6 cellular contexts compared by ENCODE assay signal in genomic region chr7:99379693-99380031, GRCh38. TPM values are rescaled to one million over a fixed set of nuclear protein-coding genes. Genes with fewer than 3 reads are reported as not detected.
DNase-seq lines count a peak whose midpoint lies in the region; ATAC-seq, FAIRE-seq and TF ChIP-seq lines count a peak whose summit lies in the region.
"Not testable (repeated sequence)": the region's sequence is repeated elsewhere in the genome, so short reads cannot be mapped to it uniquely, and the experiment has no call there.

No MANE protein-coding gene starts in this region.

- peaks cover 15% of the 10 kb centered on the region for H3K36me3 Mint-ChIP-seq in natural killer cell treated with Interleukin-12 subunit alpha and Interleukin-12 subunit beta and Interleukin-15 and Interleukin-18, amount 100 ng/mL, for 72 hours

- POLR2A ChIA-PET in GM12878 (lab: Charles Lee), result interaction anchor here (0.5 to 2.8 kb wide), 5 partner anchors 15 to 814 kb away, joined by 3 to 51 read pairs (median 4); partner anchors contain the start of genes BUD31 and PDAP1

- not testable (repeated sequence) for H4K20me1 ChIP-seq in DOHH2 (ENCODE audit: control insufficient read depth, insufficient read depth, low read depth, low read length); GM12878 (ENCODE audit: control insufficient read depth, insufficient read depth)
- peaks cover 11% of the 10 kb centered on the region; the same call in 1 of the 2 replicates for H4K20me1 ChIP-seq in SU-DHL-6 (ENCODE audit: low read depth, low read length)

- H3K36me3 ChIP-seq in DOHH2 (ENCODE audit: control insufficient read depth, low read length), result peaks cover 60% of the 10 kb centered on the region
- H3K36me3 ChIP-seq in SU-DHL-6 (ENCODE audit: low read length); testis (ENCODE audit: low read depth, missing control alignments): not testable (repeated sequence)
- H3K36me3 ChIP-seq in GM12878 (ENCODE audit: control insufficient read depth in 2 of 2, insufficient read depth in 2 of 2, low read length in 1 of 2), result peaks cover 3 to 10% of the 10 kb centered on the region in 2 experiments

- peak overlapping the region; percentile 94 to 96 for H3K27ac Mint-ChIP-seq in natural killer cell treated with Interleukin-12 subunit alpha and Interleukin-12 subunit beta and Interleukin-15 and Interleukin-18, amount 100 ng/mL, for 72 hours

- CTCF ChIA-PET in GM12878 (lab: Yijun Ruan, JAX), result interaction anchor here (1.0 to 1.7 kb wide), 3 partner anchors 14 to 29 kb away, joined by 4 to 5 read pairs (median 4); partner anchors contain the start of genes BUD31 and PDAP1

- not testable (repeated sequence) for TF ChIP-seq CTCF in DOHH2 (IDR thresholded peaks at IDR 0.05; ENCODE audit: low read depth, low read length, poor library complexity, severe bottlenecking); SU-DHL-6 (IDR thresholded peaks at IDR 0.05; ENCODE audit: insufficient read depth, low read length, poor library complexity, severe bottlenecking); GM12878 (IDR thresholded peaks at IDR 0.05 in 2 of 3, conservative IDR thresholded peaks at IDR 0.05 in 1 of 3; ENCODE audit: control insufficient read depth in 2 of 3, extremely low read depth in 1 of 3, insufficient read depth in 1 of 3, low read depth in 3 of 3, low read length in 3 of 3); testis (IDR thresholded peaks at IDR 0.05)

- H3K9me3 ChIP-seq in DOHH2 (ENCODE audit: control insufficient read depth, insufficient read depth, low read length); SU-DHL-6 (ENCODE audit: insufficient read depth, low read length); GM12878 (replicated peaks; ENCODE audit: control insufficient read depth, insufficient read depth, low read length); testis: not testable (repeated sequence)

- peaks cover 88% of the 10 kb centered on the region for H3K4me1 ChIP-seq in DOHH2 (ENCODE audit: control insufficient read depth, low read length)
- peaks cover 45% of the 10 kb centered on the region for H3K4me1 ChIP-seq in GM12878 (ENCODE audit: control insufficient read depth, insufficient read depth, low read length)
- peaks cover 21% of the 10 kb centered on the region for H3K4me1 ChIP-seq in testis

- H3K4me3 ChIP-seq in DOHH2 (ENCODE audit: low read length) (peak overlapping the region; percentile 74), SU-DHL-6 (ENCODE audit: insufficient read depth, low read length, poor library complexity, severe bottlenecking) (peak overlapping the region; percentile 2), GM12878 (peak overlapping the region; percentile 64)
- H3K4me3 ChIP-seq in testis, result not testable (repeated sequence)

- H3F3A ChIP-seq in DOHH2 (ENCODE audit: control insufficient read depth, insufficient read depth) (peaks cover 41% of the 10 kb centered on the region), SU-DHL-6 (ENCODE audit: insufficient read depth) (peaks cover 30% of the 10 kb centered on the region)

- H3K9me2 ChIP-seq in DOHH2 (replicated peaks; ENCODE audit: control insufficient read depth, low read length); SU-DHL-6 (replicated peaks; ENCODE audit: insufficient read depth, low read length): not testable (repeated sequence)

- not testable (repeated sequence) for TF ChIP-seq RAD21 in GM12878 (IDR thresholded peaks at IDR 0.05; ENCODE audit: insufficient read depth, low read depth, low read length)

- TSS peak; percentile 96 for BruUV-seq in GM12878 (replicated peaks; lab: Mats Ljungman, UMichigan)

- H3K4me1 Mint-ChIP-seq in natural killer cell treated with Interleukin-12 subunit alpha and Interleukin-12 subunit beta and Interleukin-15 and Interleukin-18, amount 100 ng/mL, for 72 hours (ENCODE audit: low read depth in 2 of 2), result peaks cover 38 to 41% of the 10 kb centered on the region in 2 donors

- not testable (repeated sequence) for H3K9me3 Mint-ChIP-seq in natural killer cell treated with Interleukin-12 subunit alpha and Interleukin-12 subunit beta and Interleukin-15 and Interleukin-18, amount 100 ng/mL, for 72 hours

- H3K79me2 ChIP-seq in DOHH2 (ENCODE audit: control insufficient read depth, low read length) (peaks cover 86% of the 10 kb centered on the region), SU-DHL-6 (ENCODE audit: insufficient read depth, low read length) (peaks cover 90% of the 10 kb centered on the region), GM12878 (ENCODE audit: control insufficient read depth, insufficient read depth, low read length) (peaks cover 82% of the 10 kb centered on the region)

- ATAC-seq in GM12878, result peak; percentile 6
- ATAC-seq in Right ventricle myocardium inferior; natural killer cell treated with Interleukin-12 subunit alpha and Interleukin-12 subunit beta and Interleukin-15 and Interleukin-18, amount 100 ng/mL, for 72 hours: not testable (repeated sequence)

- RAD21 ChIA-PET in GM12878 (lab: Charles Lee; ENCODE audit: unreplicated experiment), result interaction anchor here (1.8 to 2.3 kb wide), 2 partner anchors 27 to 30 kb away, joined by 7 to 15 read pairs; partner anchors contain the start of genes BUD31 and PDAP1

- in situ Hi-C loops in GM12878 (cut with MboI), result not testable (repeated sequence)

- H3K9ac ChIP-seq in SU-DHL-6 (ENCODE audit: low read length) (peak overlapping the region; percentile 54), GM12878 (ENCODE audit: control insufficient read depth, insufficient read depth, low read length) (peak overlapping the region; percentile 95)

- SMC1A ChIA-PET in GM12878 (lab: Charles Lee; ENCODE audit: uncharacterized antibody, unreplicated experiment), result interaction anchor here (2.7 kb wide), 1 partner anchor 29 kb away, joined by 20 read pairs; the partner anchor contains the start of genes BUD31 and PDAP1

- TF ChIP-seq POLR2A in GM12878 (IDR thresholded peaks at IDR 0.05; ENCODE audit: low read depth, low read length); testis (IDR thresholded peaks at IDR 0.05): not testable (repeated sequence)

- H3K27ac ChIP-seq in DOHH2 (ENCODE audit: low read depth, low read length) (peak overlapping the region; percentile 93), SU-DHL-6 (ENCODE audit: low read depth, low read length) (peak overlapping the region; percentile 88), GM12878 (ENCODE audit: control insufficient read depth, insufficient read depth) (peak overlapping the region; percentile 100), testis (peak overlapping the region; percentile 14 to 86)

- TF ChIP-seq EP300 in GM12878 (IDR thresholded peaks at IDR 0.05; ENCODE audit: borderline replicate concordance in 1 of 2, control insufficient read depth in 1 of 2, low read depth in 2 of 2, low read length in 2 of 2), result not testable (repeated sequence)

- H3K27me3 ChIP-seq in DOHH2 (ENCODE audit: control insufficient read depth, low read length); SU-DHL-6 (ENCODE audit: low read length); GM12878 (replicated peaks in 1 of 2; ENCODE audit: control insufficient read depth in 2 of 2, insufficient read depth in 2 of 2, low read length in 1 of 2); testis: not testable (repeated sequence)

- H3K27me3 Mint-ChIP-seq in natural killer cell treated with Interleukin-12 subunit alpha and Interleukin-12 subunit beta and Interleukin-15 and Interleukin-18, amount 100 ng/mL, for 72 hours, result not testable (repeated sequence)

- WGBS in GM12878 (ENCODE audit: insufficient coverage, insufficient replicate concordance, low lambda C conversion rate, missing lambda C conversion rate), result 0% methylated on average over 7 of the region's 7 CpGs
- WGBS in testis, 2 donors, result 54 to 80% methylated on average over 7 of the region's 7 CpGs

- intact Hi-C loops in GM12878 (cut with micrococcal nuclease; ENCODE audit: unreplicated experiment), result loop anchor here (2.0 kb wide), 1 partner anchor 29 kb away; the partner anchor contains the start of genes BUD31 and PDAP1
- intact Hi-C loops in Right ventricle myocardium inferior (cut with DNase I); testis (cut with DNase I; ENCODE audit: low total_unique reads): not testable (repeated sequence)

- peak overlapping the region; percentile 91 for H3K4me2 ChIP-seq in DOHH2 (ENCODE audit: low read length)
- H3K4me2 ChIP-seq in SU-DHL-6 (ENCODE audit: low read depth, low read length, poor library complexity, severe bottlenecking), result peak overlapping the region; percentile 50
- H3K4me2 ChIP-seq in GM12878 (ENCODE audit: control insufficient read depth, insufficient read depth), result peak overlapping the region; percentile 96

- H2AFZ ChIP-seq in SU-DHL-6 (ENCODE audit: low read depth, low read length, severe bottlenecking); GM12878 (ENCODE audit: control insufficient read depth, low read depth, low read length): not testable (repeated sequence)

- H3K4me3 Mint-ChIP-seq in natural killer cell treated with Interleukin-12 subunit alpha and Interleukin-12 subunit beta and Interleukin-15 and Interleukin-18, amount 100 ng/mL, for 72 hours, result peak overlapping the region; percentile 85

- DNase-seq in GM12878 (ENCODE audit: low read depth, low spot score); natural killer cell treated with Interleukin-12 subunit alpha and Interleukin-12 subunit beta and Interleukin-15 and Interleukin-18, amount 100 ng/mL, for 72 hours (ENCODE audit: low spot score); testis: not testable (repeated sequence)
- DNase-seq in Right ventricle myocardium inferior (ENCODE audit: missing footprints), result peak; percentile 41

- FAIRE-seq in GM12878 (lab: Jason Lieb, UNC), result not testable (repeated sequence)

RNA-seq across cellular contexts. Expression of gene ARPC1B, which starts 5.1 kb away (rescaled TPM):
- total RNA-seq in GM12878 (2013; cell fraction: nucleolus; rRNA removed), result 141 and 182 TPM in 2 replicates
- total RNA-seq in GM12878 (2014; rRNA removed) (719 and 762 TPM in 2 replicates), GM12878 (2014; rRNA removed; fragmentation: Illumina TruSeq; extraction: Trizol) (170 and 199 TPM in 2 replicates), GM12878 (2021) (368 and 403 TPM in 2 replicates), Right ventricle myocardium inferior (51.1 TPM), testis (10 to 100 TPM; 50.5 to 64.9 TPM)
- 363 TPM for polyA plus RNA-seq in GM12878 (2011; ENCODE audit: low read depth)
- polyA plus RNA-seq in GM12878 (2011; rRNA removed) (314 and 406 TPM in 2 replicates), GM12878 (2014; fragmentation: Illumina TruSeq; extraction: Trizol) (91.0 and 148 TPM in 2 replicates), GM12878 (2014; fragmentation: Nextera tagmentation; extraction: Ambion mirVana) (100 to 1,000 TPM in 1 of 2 experiments, 10 to 100 TPM in 1; 14.1 to 135 TPM), GM12878 (2014; rRNA removed) (628 and 811 TPM in 2 replicates), GM12878 (2016; fragmentation: Nextera tagmentation; extraction: Ambion mirVana) (100 to 1,000 TPM; 577 to 598 TPM), testis (ENCODE audit: insufficient read depth, low read depth, low replicate concordance) (64.6 TPM)
- 858 and 1,050 TPM in 2 replicates for polyA plus RNA-seq in GM12878 (2011; cell fraction: cytosol; rRNA removed)
- polyA plus RNA-seq in GM12878 (2011; cell fraction: nucleus; rRNA removed), result 603 and 732 TPM in 2 replicates
- 639 and 642 TPM in 2 replicates for polyA plus RNA-seq in GM12878 (2012)
- polyA minus RNA-seq in GM12878 (2011; rRNA and poly(A)+ RNA removed), result 194 and 384 TPM in 2 replicates
- 199 and 205 TPM in 2 replicates for polyA minus RNA-seq in GM12878 (2011; cell fraction: cytosol; rRNA and poly(A)+ RNA removed)
- polyA minus RNA-seq in GM12878 (2011; cell fraction: nucleus; rRNA and poly(A)+ RNA removed), result 112 and 162 TPM in 2 replicates
- 100 to 1,000 TPM; 286 to 366 TPM for total RNA-seq in natural killer cell treated with Interleukin-12 subunit alpha and Interleukin-12 subunit beta and Interleukin-15 and Interleukin-18, amount 100 ng/mL, for 72 hours

RNA-seq across cellular contexts. Expression of gene PDAP1, which starts 28.7 kb away (rescaled TPM):
- total RNA-seq in GM12878 (2013; cell fraction: nucleolus; rRNA removed), result 9.5 and 11.1 TPM in 2 replicates
- total RNA-seq in GM12878 (2014; rRNA removed) (35.9 and 37.8 TPM in 2 replicates), GM12878 (2014; rRNA removed; fragmentation: Illumina TruSeq; extraction: Trizol) (94.9 and 107 TPM in 2 replicates), GM12878 (2021) (111 and 114 TPM in 2 replicates), Right ventricle myocardium inferior (107 TPM), testis (10 to 100 TPM; 50.5 to 74.0 TPM)
- polyA plus RNA-seq in GM12878 (2011; ENCODE audit: low read depth), result 68.1 TPM
- polyA plus RNA-seq in GM12878 (2011; rRNA removed) (30.5 and 48.4 TPM in 2 replicates), GM12878 (2014; fragmentation: Illumina TruSeq; extraction: Trizol) (132 and 200 TPM in 2 replicates), GM12878 (2014; fragmentation: Nextera tagmentation; extraction: Ambion mirVana) (10 to 100 TPM in 1 of 2 experiments, 1 to 10 TPM in 1; 6.6 to 13.8 TPM), GM12878 (2014; rRNA removed) (60.6 and 76.4 TPM in 2 replicates), GM12878 (2016; fragmentation: Nextera tagmentation; extraction: Ambion mirVana) (100 to 1,000 TPM in 1 of 2 experiments, 10 to 100 TPM in 1; 99.1 to 107 TPM), testis (ENCODE audit: insufficient read depth, low read depth, low replicate concordance) (126 TPM)
- polyA plus RNA-seq in GM12878 (2011; cell fraction: cytosol; rRNA removed), result 28.5 and 38.4 TPM in 2 replicates
- 19.5 and 39.0 TPM in 2 replicates for polyA plus RNA-seq in GM12878 (2011; cell fraction: nucleus; rRNA removed)
- polyA plus RNA-seq in GM12878 (2012), result 94.4 and 117 TPM in 2 replicates
- 10.3 and 46.3 TPM in 2 replicates for polyA minus RNA-seq in GM12878 (2011; rRNA and poly(A)+ RNA removed)
- 8.9 and 9.8 TPM in 2 replicates for polyA minus RNA-seq in GM12878 (2011; cell fraction: cytosol; rRNA and poly(A)+ RNA removed)
- 2.7 and 8.7 TPM in 2 replicates for polyA minus RNA-seq in GM12878 (2011; cell fraction: nucleus; rRNA and poly(A)+ RNA removed)
- 100 to 1,000 TPM; 114 to 145 TPM for total RNA-seq in natural killer cell treated with Interleukin-12 subunit alpha and Interleukin-12 subunit beta and Interleukin-15 and Interleukin-18, amount 100 ng/mL, for 72 hours

RNA-seq across cellular contexts. Expression of gene BUD31, which starts 29.1 kb away (rescaled TPM):
- total RNA-seq in GM12878 (2013; cell fraction: nucleolus; rRNA removed), result 18.3 and 21.9 TPM in 2 replicates
- 107 TPM in 2 replicates for total RNA-seq in GM12878 (2014; rRNA removed)
- 131 and 143 TPM in 2 replicates for total RNA-seq in GM12878 (2014; rRNA removed; fragmentation: Illumina TruSeq; extraction: Trizol)
- total RNA-seq in GM12878 (2021), result 108 and 134 TPM in 2 replicates
- 88.1 TPM for polyA plus RNA-seq in GM12878 (2011; ENCODE audit: low read depth)
- 74.2 and 104 TPM in 2 replicates for polyA plus RNA-seq in GM12878 (2011; rRNA removed)
- 78.9 and 85.9 TPM in 2 replicates for polyA plus RNA-seq in GM12878 (2011; cell fraction: cytosol; rRNA removed)
- 42.2 and 44.8 TPM in 2 replicates for polyA plus RNA-seq in GM12878 (2011; cell fraction: nucleus; rRNA removed)
- 90.5 and 113 TPM in 2 replicates for polyA plus RNA-seq in GM12878 (2012)
- polyA plus RNA-seq in GM12878 (2014; fragmentation: Illumina TruSeq; extraction: Trizol), result 185 and 257 TPM in 2 replicates
- polyA plus RNA-seq in GM12878 (2014; fragmentation: Nextera tagmentation; extraction: Ambion mirVana), result 100 to 1,000 TPM; 125 to 127 TPM
- polyA plus RNA-seq in GM12878 (2014; rRNA removed), result 112 and 118 TPM in 2 replicates
- polyA plus RNA-seq in GM12878 (2016; fragmentation: Nextera tagmentation; extraction: Ambion mirVana), result 100 to 1,000 TPM; 301 to 317 TPM
- 41.5 and 60.5 TPM in 2 replicates for polyA minus RNA-seq in GM12878 (2011; rRNA and poly(A)+ RNA removed)
- polyA minus RNA-seq in GM12878 (2011; cell fraction: cytosol; rRNA and poly(A)+ RNA removed), result 21.0 and 24.6 TPM in 2 replicates
- polyA minus RNA-seq in GM12878 (2011; cell fraction: nucleus; rRNA and poly(A)+ RNA removed), result 12.0 and 18.1 TPM in 2 replicates
- 38.1 TPM for total RNA-seq in Right ventricle myocardium inferior
- 100 to 1,000 TPM; 145 to 147 TPM for total RNA-seq in natural killer cell treated with Interleukin-12 subunit alpha and Interleukin-12 subunit beta and Interleukin-15 and Interleukin-18, amount 100 ng/mL, for 72 hours
- 100 to 1,000 TPM in 1 of 2 donors, 10 to 100 TPM in 1; 91.2 to 123 TPM for total RNA-seq in testis
- polyA plus RNA-seq in testis (ENCODE audit: insufficient read depth, low read depth, low replicate concordance), result 174 TPM

RNA-seq across cellular contexts. Expression of gene ARPC1A, which starts 54.0 kb away (rescaled TPM):
- 20.4 and 22.1 TPM in 2 replicates for total RNA-seq in GM12878 (2013; cell fraction: nucleolus; rRNA removed)
- total RNA-seq in GM12878 (2014; rRNA removed) (60.3 and 72.2 TPM in 2 replicates), GM12878 (2014; rRNA removed; fragmentation: Illumina TruSeq; extraction: Trizol) (55.8 and 56.6 TPM in 2 replicates), GM12878 (2021) (71.6 and 81.4 TPM in 2 replicates), Right ventricle myocardium inferior (139 TPM), testis (100 to 1,000 TPM in 1 of 2 donors, 10 to 100 TPM in 1; 91.8 to 120 TPM)
- 43.8 TPM for polyA plus RNA-seq in GM12878 (2011; ENCODE audit: low read depth)
- polyA plus RNA-seq in GM12878 (2011; rRNA removed) (26.4 and 42.3 TPM in 2 replicates), GM12878 (2014; fragmentation: Illumina TruSeq; extraction: Trizol) (53.6 and 72.1 TPM in 2 replicates), GM12878 (2014; fragmentation: Nextera tagmentation; extraction: Ambion mirVana) (100 to 1,000 TPM; 102 to 103 TPM), GM12878 (2014; rRNA removed) (52.1 and 58.1 TPM in 2 replicates), GM12878 (2016; fragmentation: Nextera tagmentation; extraction: Ambion mirVana) (100 to 1,000 TPM; 136 to 152 TPM), testis (ENCODE audit: insufficient read depth, low read depth, low replicate concordance) (117 TPM)
- polyA plus RNA-seq in GM12878 (2011; cell fraction: cytosol; rRNA removed), result 66.1 and 67.0 TPM in 2 replicates
- polyA plus RNA-seq in GM12878 (2011; cell fraction: nucleus; rRNA removed), result 46.8 and 50.3 TPM in 2 replicates
- polyA plus RNA-seq in GM12878 (2012), result 46.8 and 51.9 TPM in 2 replicates
- 48.4 and 52.9 TPM in 2 replicates for polyA minus RNA-seq in GM12878 (2011; rRNA and poly(A)+ RNA removed)
- polyA minus RNA-seq in GM12878 (2011; cell fraction: cytosol; rRNA and poly(A)+ RNA removed), result 15.5 and 18.6 TPM in 2 replicates
- polyA minus RNA-seq in GM12878 (2011; cell fraction: nucleus; rRNA and poly(A)+ RNA removed), result 17.2 and 29.0 TPM in 2 replicates
- 10 to 100 TPM; 72.4 to 88.0 TPM for total RNA-seq in natural killer cell treated with Interleukin-12 subunit alpha and Interleukin-12 subunit beta and Interleukin-15 and Interleukin-18, amount 100 ng/mL, for 72 hours

RNA-seq across cellular contexts. Expression of gene PTCD1, which starts 58.9 kb away (rescaled TPM):
- total RNA-seq in GM12878 (2013; cell fraction: nucleolus; rRNA removed), result 8.8 and 19.1 TPM in 2 replicates
- total RNA-seq in GM12878 (2014; rRNA removed) (8.2 and 9.7 TPM in 2 replicates), GM12878 (2014; rRNA removed; fragmentation: Illumina TruSeq; extraction: Trizol) (3.3 and 4.5 TPM in 2 replicates), GM12878 (2021) (6.2 and 8.8 TPM in 2 replicates), Right ventricle myocardium inferior (3.6 TPM), testis (10 to 100 TPM; 13.6 to 14.4 TPM)
- 2.4 TPM for polyA plus RNA-seq in GM12878 (2011; ENCODE audit: low read depth)
- polyA plus RNA-seq in GM12878 (2011; rRNA removed) (3.0 and 4.2 TPM in 2 replicates), GM12878 (2014; fragmentation: Illumina TruSeq; extraction: Trizol) (0.78 and 1.9 TPM in 2 replicates), GM12878 (2014; fragmentation: Nextera tagmentation; extraction: Ambion mirVana) (under 1 TPM; 0.26 to 0.42 TPM), GM12878 (2014; rRNA removed) (7.6 and 8.7 TPM in 2 replicates), GM12878 (2016; fragmentation: Nextera tagmentation; extraction: Ambion mirVana) (1 to 10 TPM; 5.6 to 5.9 TPM), testis (ENCODE audit: insufficient read depth, low read depth, low replicate concordance) (6.1 TPM)
- polyA plus RNA-seq in GM12878 (2011; cell fraction: cytosol; rRNA removed), result 4.4 and 6.9 TPM in 2 replicates
- polyA plus RNA-seq in GM12878 (2011; cell fraction: nucleus; rRNA removed), result 9.9 and 10.2 TPM in 2 replicates
- 4.4 and 5.9 TPM in 2 replicates for polyA plus RNA-seq in GM12878 (2012)
- 2.8 and 6.6 TPM in 2 replicates for polyA minus RNA-seq in GM12878 (2011; rRNA and poly(A)+ RNA removed)
- polyA minus RNA-seq in GM12878 (2011; cell fraction: cytosol; rRNA and poly(A)+ RNA removed), result 1.2 and 1.7 TPM in 2 replicates
- 3.0 and 4.6 TPM in 2 replicates for polyA minus RNA-seq in GM12878 (2011; cell fraction: nucleus; rRNA and poly(A)+ RNA removed)
- 10 to 100 TPM in 1 of 2 donors, 1 to 10 TPM in 1; 5.9 to 15.3 TPM for total RNA-seq in natural killer cell treated with Interleukin-12 subunit alpha and Interleukin-12 subunit beta and Interleukin-15 and Interleukin-18, amount 100 ng/mL, for 72 hours

Comparison
In these comparisons a context has a peak if more than half of its experiments do, and no peak if none do; other contexts are left out.
1. H3K27ac ChIP-seq: peak in every context shown above with its lines; median percentile 100 in GM12878; 93 in DOHH2; 88 in SU-DHL-6; 50 in testis.